Comparison of ENCODE assay signal across 10 cellular contexts in genomic region chr17:39224778-39225307, GRCh38. TPM values are rescaled to one million over a fixed set of nuclear protein-coding genes. Genes with fewer than 3 reads are reported as not detected.
DNase-seq lines count a peak whose midpoint lies in the region; ATAC-seq and TF ChIP-seq lines count a peak whose summit lies in the region.
"Had no signal": no experiment of that assay in that cellular context is flagged by ENCODE, and none has a peak within 500 bp of the region (broad histone marks: within the 10 kb centered on the region; RNA-seq: fewer than 3 reads in every experiment).

No MANE protein-coding gene starts in this region.

- WGBS in esophagus, 2 donors, result 3% methylated on average over 55 to 68 of the region's 68 CpGs

- H3K36me3 ChIP-seq in NT2/D1 (ENCODE audit: insufficient read depth, insufficient read length, low read length) (no peaks in the 10 kb centered on the region), esophagus (ENCODE audit: control insufficient read depth in 2 of 2, insufficient read depth in 2 of 2, low read length in 1 of 2) (no peaks in the 10 kb centered on the region), neural progenitor cell (no peaks in the 10 kb centered on the region)

- peaks cover 10% of the 10 kb centered on the region for H3K4me1 Mint-ChIP-seq in CD14-positive monocyte
- H3K4me1 Mint-ChIP-seq in neural progenitor cell, result peaks cover 17% of the 10 kb centered on the region

- H3K27ac ChIP-seq in esophagus (ENCODE audit: low read depth in 2 of 2, low read length in 1 of 2), result no peak overlapping the region
- no peak overlapping the region for H3K27ac ChIP-seq in neural progenitor cell

- H3K27me3 ChIP-seq in NT2/D1 (ENCODE audit: insufficient read depth, insufficient read length) (peaks cover 48% of the 10 kb centered on the region), esophagus (ENCODE audit: control insufficient read depth in 1 of 2, insufficient read depth in 2 of 2, low read length in 2 of 2) (peaks cover 0 to 11% of the 10 kb centered on the region in 2 donors), neural progenitor cell (peaks cover 61% of the 10 kb centered on the region)

- DNase-seq in CD14-positive monocyte (ENCODE audit: low spot score), result no peak
- DNase-seq in NT2/D1 (ENCODE audit: low read depth, low spot score), result no peak
- peak; percentile 49 for DNase-seq in neural progenitor cell (ENCODE audit: low spot score)
- no peak for DNase-seq in NCI-H226
- no peak for DNase-seq in NCI-H82 treated with DMSO at 0.1 percent for 48 hours (lab: John Stamatoyannopoulos, UW; ENCODE audit: unreplicated experiment)
- DNase-seq: EL had no signal

- H3K4me3 ChIP-seq in NT2/D1 (ENCODE audit: insufficient read length, low read depth) (peak overlapping the region; percentile 60), esophagus (ENCODE audit: low read depth in 1 of 2, low read length in 2 of 2) (peak overlapping the region; percentile 25), neural progenitor cell (peak overlapping the region; percentile 46)

- peaks cover 0 to 23% (median 7%) of the 10 kb centered on the region in 7 donors for H3K9me3 Mint-ChIP-seq in CD14-positive monocyte
- H3K9me3 Mint-ChIP-seq in neural progenitor cell, result no peaks in the 10 kb centered on the region

- H3K79me2 ChIP-seq in neural progenitor cell (ENCODE audit: low read depth), result no peaks in the 10 kb centered on the region

- peaks cover 10% of the 10 kb centered on the region for H4K20me1 ChIP-seq in neural progenitor cell (ENCODE audit: low read depth)

- H3K4me2 ChIP-seq in neural progenitor cell, result peak overlapping the region; percentile 70

- TF ChIP-seq CTCF in CD14-positive monocyte (IDR thresholded peaks at IDR 0.05), result no peak
- no peak for TF ChIP-seq CTCF in neural progenitor cell (IDR thresholded peaks at IDR 0.05)

- H3F3A ChIP-seq in neural progenitor cell (ENCODE audit: low read depth), result peaks cover 12% of the 10 kb centered on the region

- peaks cover 23% of the 10 kb centered on the region for H3K4me1 ChIP-seq in NT2/D1 (ENCODE audit: insufficient read depth, insufficient read length)
- peaks cover 6% of the 10 kb centered on the region in 2 donors for H3K4me1 ChIP-seq in esophagus (ENCODE audit: control insufficient read depth in 2 of 2, insufficient read depth in 2 of 2, low read length in 1 of 2)
- H3K4me1 ChIP-seq in neural progenitor cell, result peaks cover 12% of the 10 kb centered on the region

- peak overlapping the region; percentile 45 to 91 for H3K4me3 Mint-ChIP-seq in CD14-positive monocyte
- H3K4me3 Mint-ChIP-seq in neural progenitor cell, result peak overlapping the region; percentile 84

- H3K27me3 Mint-ChIP-seq in CD14-positive monocyte (ENCODE audit: low read depth in 3 of 3), result peaks cover 57 to 77% (median 60%) of the 10 kb centered on the region in 3 donors
- H3K27me3 Mint-ChIP-seq in neural progenitor cell (ENCODE audit: insufficient read depth, low read depth), result peaks cover 31% of the 10 kb centered on the region

- ATAC-seq in HG02588 (IDR thresholded peaks at IDR 0.05; ENCODE audit: unreplicated experiment), result no peak
- no peak for ATAC-seq in HG03565 (IDR thresholded peaks at IDR 0.05; ENCODE audit: unreplicated experiment)

- H2AFZ ChIP-seq in neural progenitor cell (replicated peaks), result no peak overlapping the region

- H3K9me3 ChIP-seq in NT2/D1 (ENCODE audit: insufficient read depth, low read length), result no peaks in the 10 kb centered on the region
- H3K9me3 ChIP-seq in esophagus (ENCODE audit: control insufficient read depth in 2 of 2, insufficient read depth in 1 of 2, low read depth in 1 of 2, low read length in 1 of 2), result no peaks in the 10 kb centered on the region
- no peaks in the 10 kb centered on the region for H3K9me3 ChIP-seq in neural progenitor cell (ENCODE audit: low read depth)

- H3K27ac Mint-ChIP-seq in CD14-positive monocyte (no peak overlapping the region), neural progenitor cell (no peak overlapping the region)

- intact Hi-C loops in CD14-positive monocyte (cut with micrococcal nuclease), result no loop called here

- H3K36me3 Mint-ChIP-seq in CD14-positive monocyte (peaks cover 3% of the 10 kb centered on the region in 2 donors), neural progenitor cell (no peaks in the 10 kb centered on the region)

- peak overlapping the region; percentile 25 for H3K9ac ChIP-seq in NT2/D1 (ENCODE audit: insufficient read length, low read depth)
- H3K9ac ChIP-seq in neural progenitor cell, result no peak overlapping the region

RNA-seq across cellular contexts. Expression of gene STAC2, which starts 0.9 kb away (rescaled TPM):
- not detected for polyA plus RNA-seq in CD14-positive monocyte
- polyA plus RNA-seq in esophagus, result under 1 TPM; 0.06 to 0.07 TPM
- 0.13 and 0.62 TPM in 2 replicates for total RNA-seq in neural progenitor cell (ENCODE audit: low replicate concordance)

RNA-seq across cellular contexts. Expression of gene RPL19, which starts 24.8 kb away (rescaled TPM):
- polyA plus RNA-seq in CD14-positive monocyte (1,000 to 10,000 TPM; 1,069 to 1,232 TPM), esophagus (1,000 to 10,000 TPM; 2,441 to 3,049 TPM)
- total RNA-seq in neural progenitor cell (ENCODE audit: low replicate concordance), result 2,635 and 2,751 TPM in 2 replicates

RNA-seq across cellular contexts. Expression of gene CACNB1, which starts 27.4 kb away (rescaled TPM):
- under 1 TPM; 0.13 to 0.31 TPM for polyA plus RNA-seq in CD14-positive monocyte
- polyA plus RNA-seq in esophagus, result 1 to 10 TPM; 1.6 to 2.6 TPM
- total RNA-seq in neural progenitor cell (ENCODE audit: low replicate concordance), result 6.3 and 16.5 TPM in 2 replicates

RNA-seq across cellular contexts. Expression of gene ARL5C, which starts 58.9 kb away (rescaled TPM):
- not detected for polyA plus RNA-seq in CD14-positive monocyte
- not detected for polyA plus RNA-seq in esophagus
- total RNA-seq in neural progenitor cell (ENCODE audit: low replicate concordance), result not detected in 2 replicates
- total RNA-seq: RPMI7951 had no signal
